1 cellular context compared by ENCODE assay signal in genomic region chr21:15455819-15456462, GRCh38.
TF ChIP-seq lines count a peak whose summit lies in the region.

No MANE protein-coding gene starts in this region.

TF ChIP-seq in HepG2, 621 proteins besides CTCF, POLR2A, EP300 and RAD21 (continued from another document and continues in another):
- TF ChIP-seq ZNF652 (CRISPR knock-in tag; IDR thresholded peaks at IDR 0.05; ENCODE audit: borderline replicate concordance, low read depth) (no peak), ZBTB7B (CRISPR knock-in tag; IDR thresholded peaks at IDR 0.05) (0 out of 2 replicates have a peak, but pooled peaks have one; percentile 47), AHR (CRISPR knock-in tag; IDR thresholded peaks at IDR 0.05) (no peak), NKX3-1 (CRISPR knock-in tag; IDR thresholded peaks at IDR 0.05) (no peak), ZSCAN30 (CRISPR knock-in tag; IDR thresholded peaks at IDR 0.05) (no peak), NR2F6 (IDR thresholded peaks at IDR 0.05) (peak; percentile 57), NR2F6 (CRISPR knock-in tag; IDR thresholded peaks at IDR 0.05) (peak; percentile 59; the same call in 1 of the 2 replicates), ZFP36L1 (CRISPR knock-in tag; IDR thresholded peaks at IDR 0.05) (no peak; the same call in 1 of the 2 replicates), CREBL2 (CRISPR knock-in tag; IDR thresholded peaks at IDR 0.05; ENCODE audit: borderline replicate concordance) (no peak), SMYD3 (CRISPR knock-in tag; IDR thresholded peaks at IDR 0.05) (0 out of 2 replicates have a peak, but pooled peaks have one; percentile 32), ESRRA (CRISPR knock-in tag; IDR thresholded peaks at IDR 0.05; ENCODE audit: low read depth) (peak; percentile 42; the same call in 1 of the 2 replicates), MEIS1 (CRISPR knock-in tag; IDR thresholded peaks at IDR 0.05; ENCODE audit: borderline replicate concordance) (no peak), FOXJ3 (CRISPR knock-in tag; IDR thresholded peaks at IDR 0.05; ENCODE audit: borderline replicate concordance) (peak; percentile 63; the same call in 1 of the 2 replicates), MZF1 (CRISPR knock-in tag; IDR thresholded peaks at IDR 0.05; ENCODE audit: borderline replicate concordance) (no peak), ZKSCAN1 (IDR thresholded peaks at IDR 0.05; ENCODE audit: low read length) (no peak), NPAS2 (CRISPR knock-in tag; IDR thresholded peaks at IDR 0.05; ENCODE audit: borderline replicate concordance) (peak; percentile 73; the same call in 1 of the 2 replicates), ZNF775 (CRISPR knock-in tag; IDR thresholded peaks at IDR 0.05; ENCODE audit: borderline replicate concordance) (no peak), IKZF4 (CRISPR knock-in tag; IDR thresholded peaks at IDR 0.05; ENCODE audit: borderline replicate concordance, low read depth, not compliant biosample characterization) (no peak), ZNF788 (CRISPR knock-in tag; IDR thresholded peaks at IDR 0.05; ENCODE audit: borderline replicate concordance) (peak; percentile 67; the same call in 1 of the 2 replicates), E2F5 (CRISPR knock-in tag; conservative IDR thresholded peaks at IDR 0.05) (no peak), MATR3 (CRISPR knock-in tag; IDR thresholded peaks at IDR 0.05) (no peak), RBFOX2 (IDR thresholded peaks at IDR 0.05; ENCODE audit: low read depth, low read length) (no peak), CHCHD3 (CRISPR knock-in tag; IDR thresholded peaks at IDR 0.05) (no peak), JARID2 (CRISPR knock-in tag; IDR thresholded peaks at IDR 0.05; ENCODE audit: insufficient replicate concordance) (no peak), ZNF543 (CRISPR knock-in tag; IDR thresholded peaks at IDR 0.05) (peak; percentile 65), HOXA7 (CRISPR knock-in tag; IDR thresholded peaks at IDR 0.05) (no peak), DDIT3 (CRISPR knock-in tag; IDR thresholded peaks at IDR 0.05) (no peak), SIN3B (IDR thresholded peaks at IDR 0.05; ENCODE audit: low read length) (no peak), ZFP1 (CRISPR knock-in tag; IDR thresholded peaks at IDR 0.05) (no peak), ETV5 (CRISPR knock-in tag; IDR thresholded peaks at IDR 0.05; ENCODE audit: borderline replicate concordance) (peak; percentile 38; the same call in 1 of the 2 replicates), SP4 (CRISPR knock-in tag; IDR thresholded peaks at IDR 0.05) (no peak), ZNF850 (CRISPR knock-in tag; conservative IDR thresholded peaks at IDR 0.05) (no peak), ZNF292 (CRISPR knock-in tag; IDR thresholded peaks at IDR 0.05; ENCODE audit: borderline replicate concordance, low read depth) (peak; percentile 73), MYNN (CRISPR knock-in tag; IDR thresholded peaks at IDR 0.05; ENCODE audit: low read depth) (no peak), HDAC2 (CRISPR knock-in tag; IDR thresholded peaks at IDR 0.05) (no peak), MTERF4 (CRISPR knock-in tag; IDR thresholded peaks at IDR 0.05) (no peak)
- TF ChIP-seq, protein P1, sequence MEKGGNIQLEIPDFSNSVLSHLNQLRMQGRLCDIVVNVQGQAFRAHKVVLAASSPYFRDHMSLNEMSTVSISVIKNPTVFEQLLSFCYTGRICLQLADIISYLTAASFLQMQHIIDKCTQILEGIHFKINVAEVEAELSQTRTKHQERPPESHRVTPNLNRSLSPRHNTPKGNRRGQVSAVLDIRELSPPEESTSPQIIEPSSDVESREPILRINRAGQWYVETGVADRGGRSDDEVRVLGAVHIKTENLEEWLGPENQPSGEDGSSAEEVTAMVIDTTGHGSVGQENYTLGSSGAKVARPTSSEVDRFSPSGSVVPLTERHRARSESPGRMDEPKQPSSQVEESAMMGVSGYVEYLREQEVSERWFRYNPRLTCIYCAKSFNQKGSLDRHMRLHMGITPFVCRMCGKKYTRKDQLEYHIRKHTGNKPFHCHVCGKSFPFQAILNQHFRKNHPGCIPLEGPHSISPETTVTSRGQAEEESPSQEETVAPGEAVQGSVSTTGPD (CRISPR knock-in tag; IDR thresholded peaks at IDR 0.05), result peak; percentile 76
- TF ChIP-seq, protein P2, sequence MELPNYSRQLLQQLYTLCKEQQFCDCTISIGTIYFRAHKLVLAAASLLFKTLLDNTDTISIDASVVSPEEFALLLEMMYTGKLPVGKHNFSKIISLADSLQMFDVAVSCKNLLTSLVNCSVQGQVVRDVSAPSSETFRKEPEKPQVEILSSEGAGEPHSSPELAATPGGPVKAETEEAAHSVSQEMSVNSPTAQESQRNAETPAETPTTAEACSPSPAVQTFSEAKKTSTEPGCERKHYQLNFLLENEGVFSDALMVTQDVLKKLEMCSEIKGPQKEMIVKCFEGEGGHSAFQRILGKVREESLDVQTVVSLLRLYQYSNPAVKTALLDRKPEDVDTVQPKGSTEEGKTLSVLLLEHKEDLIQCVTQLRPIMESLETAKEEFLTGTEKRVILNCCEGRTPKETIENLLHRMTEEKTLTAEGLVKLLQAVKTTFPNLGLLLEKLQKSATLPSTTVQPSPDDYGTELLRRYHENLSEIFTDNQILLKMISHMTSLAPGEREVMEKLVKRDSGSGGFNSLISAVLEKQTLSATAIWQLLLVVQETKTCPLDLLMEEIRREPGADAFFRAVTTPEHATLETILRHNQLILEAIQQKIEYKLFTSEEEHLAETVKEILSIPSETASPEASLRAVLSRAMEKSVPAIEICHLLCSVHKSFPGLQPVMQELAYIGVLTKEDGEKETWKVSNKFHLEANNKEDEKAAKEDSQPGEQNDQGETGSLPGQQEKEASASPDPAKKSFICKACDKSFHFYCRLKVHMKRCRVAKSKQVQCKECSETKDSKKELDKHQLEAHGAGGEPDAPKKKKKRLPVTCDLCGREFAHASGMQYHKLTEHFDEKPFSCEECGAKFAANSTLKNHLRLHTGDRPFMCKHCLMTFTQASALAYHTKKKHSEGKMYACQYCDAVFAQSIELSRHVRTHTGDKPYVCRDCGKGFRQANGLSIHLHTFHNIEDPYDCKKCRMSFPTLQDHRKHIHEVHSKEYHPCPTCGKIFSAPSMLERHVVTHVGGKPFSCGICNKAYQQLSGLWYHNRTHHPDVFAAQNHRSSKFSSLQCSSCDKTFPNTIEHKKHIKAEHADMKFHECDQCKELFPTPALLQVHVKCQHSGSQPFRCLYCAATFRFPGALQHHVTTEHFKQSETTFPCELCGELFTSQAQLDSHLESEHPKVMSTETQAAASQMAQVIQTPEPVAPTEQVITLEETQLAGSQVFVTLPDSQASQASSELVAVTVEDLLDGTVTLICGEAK (IDR thresholded peaks at IDR 0.05), result no peak
- TF ChIP-seq, protein P2 (CRISPR knock-in tag; IDR thresholded peaks at IDR 0.05), result peak; percentile 67; the same call in 1 of the 2 replicates
- TF ChIP-seq, protein P3, sequence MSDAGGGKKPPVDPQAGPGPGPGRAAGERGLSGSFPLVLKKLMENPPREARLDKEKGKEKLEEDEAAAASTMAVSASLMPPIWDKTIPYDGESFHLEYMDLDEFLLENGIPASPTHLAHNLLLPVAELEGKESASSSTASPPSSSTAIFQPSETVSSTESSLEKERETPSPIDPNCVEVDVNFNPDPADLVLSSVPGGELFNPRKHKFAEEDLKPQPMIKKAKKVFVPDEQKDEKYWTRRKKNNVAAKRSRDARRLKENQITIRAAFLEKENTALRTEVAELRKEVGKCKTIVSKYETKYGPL (CRISPR knock-in tag; IDR thresholded peaks at IDR 0.05), result no peak
- TF ChIP-seq, protein P4, sequence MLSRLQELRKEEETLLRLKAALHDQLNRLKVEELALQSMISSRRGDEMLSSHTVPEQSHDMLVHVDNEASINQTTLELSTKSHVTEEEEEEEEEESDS (CRISPR knock-in tag; IDR thresholded peaks at IDR 0.05; ENCODE audit: borderline replicate concordance), result no peak
- TF ChIP-seq, protein P5, sequence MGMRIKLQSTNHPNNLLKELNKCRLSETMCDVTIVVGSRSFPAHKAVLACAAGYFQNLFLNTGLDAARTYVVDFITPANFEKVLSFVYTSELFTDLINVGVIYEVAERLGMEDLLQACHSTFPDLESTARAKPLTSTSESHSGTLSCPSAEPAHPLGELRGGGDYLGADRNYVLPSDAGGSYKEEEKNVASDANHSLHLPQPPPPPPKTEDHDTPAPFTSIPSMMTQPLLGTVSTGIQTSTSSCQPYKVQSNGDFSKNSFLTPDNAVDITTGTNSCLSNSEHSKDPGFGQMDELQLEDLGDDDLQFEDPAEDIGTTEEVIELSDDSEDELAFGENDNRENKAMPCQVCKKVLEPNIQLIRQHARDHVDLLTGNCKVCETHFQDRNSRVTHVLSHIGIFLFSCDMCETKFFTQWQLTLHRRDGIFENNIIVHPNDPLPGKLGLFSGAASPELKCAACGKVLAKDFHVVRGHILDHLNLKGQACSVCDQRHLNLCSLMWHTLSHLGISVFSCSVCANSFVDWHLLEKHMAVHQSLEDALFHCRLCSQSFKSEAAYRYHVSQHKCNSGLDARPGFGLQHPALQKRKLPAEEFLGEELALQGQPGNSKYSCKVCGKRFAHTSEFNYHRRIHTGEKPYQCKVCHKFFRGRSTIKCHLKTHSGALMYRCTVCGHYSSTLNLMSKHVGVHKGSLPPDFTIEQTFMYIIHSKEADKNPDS (CRISPR knock-in tag; IDR thresholded peaks at IDR 0.05), result no peak
- TF ChIP-seq, protein P6, sequence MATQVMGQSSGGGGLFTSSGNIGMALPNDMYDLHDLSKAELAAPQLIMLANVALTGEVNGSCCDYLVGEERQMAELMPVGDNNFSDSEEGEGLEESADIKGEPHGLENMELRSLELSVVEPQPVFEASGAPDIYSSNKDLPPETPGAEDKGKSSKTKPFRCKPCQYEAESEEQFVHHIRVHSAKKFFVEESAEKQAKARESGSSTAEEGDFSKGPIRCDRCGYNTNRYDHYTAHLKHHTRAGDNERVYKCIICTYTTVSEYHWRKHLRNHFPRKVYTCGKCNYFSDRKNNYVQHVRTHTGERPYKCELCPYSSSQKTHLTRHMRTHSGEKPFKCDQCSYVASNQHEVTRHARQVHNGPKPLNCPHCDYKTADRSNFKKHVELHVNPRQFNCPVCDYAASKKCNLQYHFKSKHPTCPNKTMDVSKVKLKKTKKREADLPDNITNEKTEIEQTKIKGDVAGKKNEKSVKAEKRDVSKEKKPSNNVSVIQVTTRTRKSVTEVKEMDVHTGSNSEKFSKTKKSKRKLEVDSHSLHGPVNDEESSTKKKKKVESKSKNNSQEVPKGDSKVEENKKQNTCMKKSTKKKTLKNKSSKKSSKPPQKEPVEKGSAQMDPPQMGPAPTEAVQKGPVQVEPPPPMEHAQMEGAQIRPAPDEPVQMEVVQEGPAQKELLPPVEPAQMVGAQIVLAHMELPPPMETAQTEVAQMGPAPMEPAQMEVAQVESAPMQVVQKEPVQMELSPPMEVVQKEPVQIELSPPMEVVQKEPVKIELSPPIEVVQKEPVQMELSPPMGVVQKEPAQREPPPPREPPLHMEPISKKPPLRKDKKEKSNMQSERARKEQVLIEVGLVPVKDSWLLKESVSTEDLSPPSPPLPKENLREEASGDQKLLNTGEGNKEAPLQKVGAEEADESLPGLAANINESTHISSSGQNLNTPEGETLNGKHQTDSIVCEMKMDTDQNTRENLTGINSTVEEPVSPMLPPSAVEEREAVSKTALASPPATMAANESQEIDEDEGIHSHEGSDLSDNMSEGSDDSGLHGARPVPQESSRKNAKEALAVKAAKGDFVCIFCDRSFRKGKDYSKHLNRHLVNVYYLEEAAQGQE (IDR thresholded peaks at IDR 0.05; ENCODE audit: borderline replicate concordance in 1 of 2, low read depth in 1 of 2, low read length in 2 of 2), result peak in 1 of 2 experiments; percentile 31; a peak in 1 of 4 replicates
